In the genomic region with DNA sequence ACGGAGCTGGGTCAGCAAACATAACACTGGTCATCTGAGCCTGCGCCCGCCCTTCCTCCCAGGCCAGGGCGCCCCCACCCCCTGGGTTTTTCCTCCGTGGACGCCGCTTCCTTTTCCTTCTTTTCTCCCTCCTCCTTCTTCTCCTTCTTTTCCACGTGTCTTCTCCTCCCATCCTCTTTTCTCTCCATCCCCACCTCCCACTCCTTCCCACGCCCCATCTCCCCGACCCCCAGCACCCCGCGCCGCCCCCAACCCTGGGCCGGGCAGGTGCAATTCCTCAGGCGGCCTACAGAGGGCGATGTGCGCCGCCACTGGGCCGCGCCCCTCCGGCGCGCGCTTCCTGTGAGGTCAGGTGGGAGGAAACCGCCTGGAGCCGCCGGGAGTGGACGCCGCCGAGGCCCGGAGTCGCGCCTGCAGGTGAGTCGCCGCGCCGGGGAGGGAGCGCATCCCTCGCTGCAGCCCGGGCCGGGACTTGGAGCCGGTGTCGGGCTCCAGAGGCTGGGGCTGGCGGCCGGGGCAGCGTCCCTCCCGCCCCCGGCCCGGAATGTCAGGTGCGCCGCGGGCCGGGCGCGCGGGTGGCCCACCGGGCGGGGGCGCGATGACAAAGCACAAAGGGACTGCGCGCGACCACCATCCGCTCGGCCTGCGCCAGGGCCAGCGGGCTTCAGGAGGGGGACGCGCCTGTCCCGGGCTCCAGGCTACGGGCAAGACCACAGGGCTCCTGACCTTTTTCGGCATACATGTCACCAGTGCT, we compare ENCODE assay signal across 8 cellular contexts. TPM values are rescaled to one million over a fixed set of nuclear protein-coding genes. Genes with fewer than 3 reads are reported as not detected.
DNase-seq lines count a peak whose midpoint lies in the region; ATAC-seq and TF ChIP-seq lines count a peak whose summit lies in the region.

A gene with protein sequence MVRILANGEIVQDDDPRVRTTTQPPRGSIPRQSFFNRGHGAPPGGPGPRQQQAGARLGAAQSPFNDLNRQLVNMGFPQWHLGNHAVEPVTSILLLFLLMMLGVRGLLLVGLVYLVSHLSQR (plus strand): TSS at position 351 of the 754 bp plus-strand sequence. CDS start 1,497 bp downstream, outside the sequence.

- H3K4me3 ChIP-seq in BJ (ENCODE audit: low read depth, low read length), result peak within 1 kb of the TSS; percentile 48
- peak within 1 kb of the TSS; percentile 68 for H3K4me3 ChIP-seq in NT2/D1 (ENCODE audit: insufficient read length, low read depth)
- peak within 1 kb of the TSS; percentile 60 for H3K4me3 ChIP-seq in osteoblast (ENCODE audit: insufficient read depth, low read length)
- H3K4me3 ChIP-seq in testis, result peak within 1 kb of the TSS; percentile 65 to 66

- peaks cover 2% of the 10 kb centered on the region for H3K4me1 ChIP-seq in NT2/D1 (ENCODE audit: insufficient read depth, insufficient read length)
- H3K4me1 ChIP-seq in foreskin keratinocyte, result no peaks in the 10 kb centered on the region
- H3K4me1 ChIP-seq in osteoblast (ENCODE audit: insufficient read depth, low read length), result no peaks in the 10 kb centered on the region
- H3K4me1 ChIP-seq in testis, result peaks cover 7% of the 10 kb centered on the region

- TF ChIP-seq CTCF in BJ (IDR thresholded peaks at IDR 0.05; ENCODE audit: insufficient read depth, low read depth, low read length) (peak; percentile 83), foreskin keratinocyte (conservative IDR thresholded peaks at IDR 0.05) (peak; percentile 92), osteoblast (IDR thresholded peaks at IDR 0.05; ENCODE audit: extremely low read depth, low read depth, low read length) (peak; percentile 45), testis (IDR thresholded peaks at IDR 0.05) (peak; percentile 75 to 100 (median 88))

- no peak within 1 kb of the TSS for H2AFZ ChIP-seq in osteoblast (ENCODE audit: low read length)

- 1 to 6% methylated on average over 22 to 52 of the region's 72 CpGs for WGBS in testis, 2 donors

- peak within 1 kb of the TSS; percentile 69 for H3K4me3 Mint-ChIP-seq in activated T-helper 2 cell treated with anti-CD3 and anti-CD28 coated beads, Interferon-gamma antibody, Interleukin-2, Interleukin-4, amounts not matched to agents 10 μg/mL and 5 μg/mL and 100 μg/mL, durations not matched to agents 14 hours and 24 hours and 36 hours (ENCODE audit: low read depth)

- no peak for DNase-seq in BJ (ENCODE audit: low read depth)
- DNase-seq in H4 (ENCODE audit: low spot score), result peak; percentile 47
- DNase-seq in NT2/D1 (ENCODE audit: low read depth, low spot score), result peak; percentile 27
- DNase-seq in activated T-helper 2 cell treated with anti-CD3 and anti-CD28 coated beads, Interferon-gamma antibody, Interleukin-2, Interleukin-4, amounts not matched to agents 10 μg/mL and 5 μg/mL and 100 μg/mL, durations not matched to agents 14 hours and 24 hours and 36 hours (ENCODE audit: low spot score), result peak; percentile 71
- DNase-seq in foreskin keratinocyte, result peak in 1 of 2 donors; percentile 15
- peak; percentile 98 for DNase-seq in osteoblast (ENCODE audit: insufficient read length, low spot score, missing footprints)
- peak; percentile 79 for DNase-seq in testis

- no peak within 1 kb of the TSS for H3K27ac Mint-ChIP-seq in activated T-helper 2 cell treated with anti-CD3 and anti-CD28 coated beads, Interferon-gamma antibody, Interleukin-2, Interleukin-4, amounts not matched to agents 10 μg/mL and 5 μg/mL and 100 μg/mL, durations not matched to agents 14 hours and 24 hours and 36 hours

- peak within 1 kb of the TSS; percentile 60 for H3K4me2 ChIP-seq in osteoblast (ENCODE audit: insufficient read depth, low read length)

- H3K27me3 Mint-ChIP-seq in activated T-helper 2 cell treated with anti-CD3 and anti-CD28 coated beads, Interferon-gamma antibody, Interleukin-2, Interleukin-4, amounts not matched to agents 10 μg/mL and 5 μg/mL and 100 μg/mL, durations not matched to agents 14 hours and 24 hours and 36 hours (ENCODE audit: low read depth), result peaks cover 4% of the 10 kb centered on the region

- CTCF ChIA-PET in BJ (lab: Yijun Ruan, JAX), result interaction anchor here (0.7 to 1.7 kb wide), 17 partner anchors 9 to 192 kb away, joined by 3 to 6 read pairs (median 3); no protein-coding TSS in a partner anchor

- H4K20me1 ChIP-seq in osteoblast (ENCODE audit: insufficient read depth, low read length), result no peaks in the 10 kb centered on the region

- ATAC-seq in foreskin keratinocyte (peak; percentile 86), GM18511 (IDR thresholded peaks at IDR 0.05; ENCODE audit: unreplicated experiment) (no peak)

- H3K9me3 Mint-ChIP-seq in activated T-helper 2 cell treated with anti-CD3 and anti-CD28 coated beads, Interferon-gamma antibody, Interleukin-2, Interleukin-4, amounts not matched to agents 10 μg/mL and 5 μg/mL and 100 μg/mL, durations not matched to agents 14 hours and 24 hours and 36 hours, result no peaks in the 10 kb centered on the region

- H3K36me3 Mint-ChIP-seq in activated T-helper 2 cell treated with anti-CD3 and anti-CD28 coated beads, Interferon-gamma antibody, Interleukin-2, Interleukin-4, amounts not matched to agents 10 μg/mL and 5 μg/mL and 100 μg/mL, durations not matched to agents 14 hours and 24 hours and 36 hours (ENCODE audit: low read depth), result no peaks in the 10 kb centered on the region

- no peak within 1 kb of the TSS for H3K27ac ChIP-seq in foreskin keratinocyte
- no peak within 1 kb of the TSS for H3K27ac ChIP-seq in osteoblast (ENCODE audit: low read depth, low read length)
- H3K27ac ChIP-seq in testis, result no peak within 1 kb of the TSS

- no peaks in the 10 kb centered on the region for H3K79me2 ChIP-seq in osteoblast (ENCODE audit: insufficient read depth, low read length)

- POLR2A ChIA-PET in BJ (lab: Charles Lee), result no interaction called here

- intact Hi-C loops in activated T-helper 2 cell treated with anti-CD3 and anti-CD28 coated beads, Interferon-gamma antibody, Interleukin-2, Interleukin-4, amounts not matched to agents 10 μg/mL and 5 μg/mL and 100 μg/mL, durations not matched to agents 14 hours and 24 hours and 36 hours (cut with micrococcal nuclease), result no loop called here
- intact Hi-C loops in testis (cut with DNase I; ENCODE audit: low total_unique reads), result no loop called here

- no peak for TF ChIP-seq POLR2A in testis (IDR thresholded peaks at IDR 0.05)

- H3K9ac ChIP-seq in NT2/D1 (ENCODE audit: insufficient read length, low read depth), result peak within 1 kb of the TSS; percentile 81

- H3K9me3 ChIP-seq in NT2/D1 (ENCODE audit: insufficient read depth, low read length), result no peaks in the 10 kb centered on the region
- no peaks in the 10 kb centered on the region for H3K9me3 ChIP-seq in osteoblast (ENCODE audit: low read depth, low read length)
- H3K9me3 ChIP-seq in testis, result no peaks in the 10 kb centered on the region

- H3K36me3 ChIP-seq in BJ (ENCODE audit: control insufficient read depth, insufficient read depth, low read length) (no peaks in the 10 kb centered on the region), NT2/D1 (ENCODE audit: insufficient read depth, insufficient read length, low read length) (peaks cover 23% of the 10 kb centered on the region), osteoblast (ENCODE audit: insufficient read depth, low read length) (no peaks in the 10 kb centered on the region), testis (ENCODE audit: low read depth, missing control alignments) (no peaks in the 10 kb centered on the region)

- H3K27me3 ChIP-seq in BJ (ENCODE audit: control insufficient read depth, insufficient read depth, low read length) (peaks cover 9% of the 10 kb centered on the region; the same call in 1 of the 2 replicates), NT2/D1 (ENCODE audit: insufficient read depth, insufficient read length) (peaks cover 27% of the 10 kb centered on the region), foreskin keratinocyte (peaks cover 5% of the 10 kb centered on the region), osteoblast (ENCODE audit: insufficient read depth, low read length) (peaks cover 27% of the 10 kb centered on the region), testis (no peaks in the 10 kb centered on the region)

- H3K4me1 Mint-ChIP-seq in activated T-helper 2 cell treated with anti-CD3 and anti-CD28 coated beads, Interferon-gamma antibody, Interleukin-2, Interleukin-4, amounts not matched to agents 10 μg/mL and 5 μg/mL and 100 μg/mL, durations not matched to agents 14 hours and 24 hours and 36 hours (ENCODE audit: low read depth), result peaks cover 3% of the 10 kb centered on the region

RNA-seq across cellular contexts. Expression of the gene that starts here (rescaled TPM):
- polyA plus RNA-seq in BJ (2011; rRNA removed), result 2.9 and 3.4 TPM in 2 replicates
- 0.62 and 1.3 TPM in 2 replicates for polyA minus RNA-seq in BJ (2011; rRNA and poly(A)+ RNA removed)
- 1.7 and 3.3 TPM in 2 replicates for total RNA-seq in H4 (2014; rRNA removed; shearing (Covaris generic))
- total RNA-seq in activated T-helper 2 cell treated with anti-CD3 and anti-CD28 coated beads, Interferon-gamma antibody, Interleukin-2, Interleukin-4, amounts not matched to agents 10 μg/mL and 5 μg/mL and 100 μg/mL, durations not matched to agents 14 hours and 24 hours and 36 hours, result 9.3 and 12.1 TPM in 2 replicates
- total RNA-seq in foreskin keratinocyte, result 2.5 and 5.4 TPM in 2 replicates
- 6.8 and 15.7 TPM in 2 replicates for polyA plus RNA-seq in foreskin keratinocyte
- total RNA-seq in osteoblast, result 0.36 TPM in 1 of 2 replicates, not detected in the other
- 10 to 100 TPM; 11.6 to 17.6 TPM for total RNA-seq in testis
- 22.8 TPM for polyA plus RNA-seq in testis (ENCODE audit: insufficient read depth, low read depth, low replicate concordance)

Comparison
In these comparisons a context has a peak if more than half of its experiments do, and no peak if none do; other contexts are left out.
1. Peak in DNase-seq, H3K4me3 ChIP-seq and H3K4me2 ChIP-seq in osteoblast; RNA of the gene not detected or under 1 TPM.